1 cellular context compared by ENCODE assay signal in the genomic region with DNA sequence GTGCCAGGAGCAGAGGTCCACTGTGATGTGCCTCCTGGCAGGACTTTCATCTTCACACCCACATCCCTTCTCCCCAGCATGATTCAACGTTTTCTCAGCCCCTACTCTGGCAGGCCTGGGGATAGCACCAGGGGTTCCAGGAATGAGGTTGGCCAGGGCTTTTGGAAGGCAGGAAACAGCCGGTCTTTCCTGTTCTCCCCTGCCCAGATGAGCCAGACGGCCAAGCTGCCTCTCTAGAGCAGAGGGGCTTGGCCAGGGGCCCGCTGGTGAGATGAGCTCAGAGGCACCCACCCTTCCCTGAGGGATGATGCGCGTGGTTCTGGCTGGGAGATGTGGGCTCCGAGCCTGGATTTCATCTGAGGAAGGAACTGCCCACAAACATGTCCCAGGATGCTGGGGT.
TF ChIP-seq lines count a peak whose summit lies in the region.

No MANE protein-coding gene starts in this region.

TF ChIP-seq in IMR-90, 13 proteins besides CTCF, POLR2A, EP300 and RAD21:
- no peak for TF ChIP-seq NFE2L2 (IDR thresholded peaks at IDR 0.05; ENCODE audit: low read depth, low read length)
- peak; percentile 35; the same call in 1 of the 2 replicates for TF ChIP-seq MAZ (IDR thresholded peaks at IDR 0.05; ENCODE audit: borderline replicate concordance, low read depth, low read length)
- TF ChIP-seq, protein P1, sequence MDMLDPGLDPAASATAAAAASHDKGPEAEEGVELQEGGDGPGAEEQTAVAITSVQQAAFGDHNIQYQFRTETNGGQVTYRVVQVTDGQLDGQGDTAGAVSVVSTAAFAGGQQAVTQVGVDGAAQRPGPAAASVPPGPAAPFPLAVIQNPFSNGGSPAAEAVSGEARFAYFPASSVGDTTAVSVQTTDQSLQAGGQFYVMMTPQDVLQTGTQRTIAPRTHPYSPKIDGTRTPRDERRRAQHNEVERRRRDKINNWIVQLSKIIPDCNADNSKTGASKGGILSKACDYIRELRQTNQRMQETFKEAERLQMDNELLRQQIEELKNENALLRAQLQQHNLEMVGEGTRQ (IDR thresholded peaks at IDR 0.05; ENCODE audit: low read depth, low read length): no peak
- peak; percentile 12 for TF ChIP-seq RCOR1 (IDR thresholded peaks at IDR 0.05; ENCODE audit: insufficient replicate concordance, low read length)
- no peak for TF ChIP-seq SMC3 (IDR thresholded peaks at IDR 0.05; ENCODE audit: low read depth, low read length)
- 0 out of 2 replicates have a peak, but pooled peaks have one; percentile 16 for TF ChIP-seq BHLHE40 (IDR thresholded peaks at IDR 0.05; ENCODE audit: low read depth, low read length)
- TF ChIP-seq, protein P2, sequence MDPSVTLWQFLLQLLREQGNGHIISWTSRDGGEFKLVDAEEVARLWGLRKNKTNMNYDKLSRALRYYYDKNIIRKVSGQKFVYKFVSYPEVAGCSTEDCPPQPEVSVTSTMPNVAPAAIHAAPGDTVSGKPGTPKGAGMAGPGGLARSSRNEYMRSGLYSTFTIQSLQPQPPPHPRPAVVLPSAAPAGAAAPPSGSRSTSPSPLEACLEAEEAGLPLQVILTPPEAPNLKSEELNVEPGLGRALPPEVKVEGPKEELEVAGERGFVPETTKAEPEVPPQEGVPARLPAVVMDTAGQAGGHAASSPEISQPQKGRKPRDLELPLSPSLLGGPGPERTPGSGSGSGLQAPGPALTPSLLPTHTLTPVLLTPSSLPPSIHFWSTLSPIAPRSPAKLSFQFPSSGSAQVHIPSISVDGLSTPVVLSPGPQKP (IDR thresholded peaks at IDR 0.05; ENCODE audit: borderline replicate concordance, low read depth, low read length): no peak
- no peak for TF ChIP-seq MXI1 (IDR thresholded peaks at IDR 0.05; ENCODE audit: borderline replicate concordance, low read depth, low read length)
- no peak for TF ChIP-seq CEBPB (IDR thresholded peaks at IDR 0.05; ENCODE audit: low read depth, low read length)
- TF ChIP-seq MAFK (IDR thresholded peaks at IDR 0.05; ENCODE audit: low read depth, low read length): no peak
- no peak for TF ChIP-seq RFX5 (IDR thresholded peaks at IDR 0.05; ENCODE audit: low read depth, low read length)
- peak; percentile 31; the same call in 1 of the 2 replicates for TF ChIP-seq FOS (IDR thresholded peaks at IDR 0.05; ENCODE audit: low read depth, low read length)
- no peak for TF ChIP-seq CHD1 (IDR thresholded peaks at IDR 0.05; ENCODE audit: low read depth, low read length)
